Comparison of ENCODE assay signal across 1 cellular context in genomic region chr1:37481289-37482003, GRCh38.
TF ChIP-seq lines count a peak whose summit lies in the region.

No MANE protein-coding gene starts in this region.

TF ChIP-seq in H1, 55 proteins besides CTCF, POLR2A, EP300 and RAD21 (continued from another document):
- TF ChIP-seq CHD7 (IDR thresholded peaks at IDR 0.05; ENCODE audit: insufficient replicate concordance, low read length) (no peak), USF2 (IDR thresholded peaks at IDR 0.05; ENCODE audit: low read length) (no peak), MAFK (IDR thresholded peaks at IDR 0.05; ENCODE audit: low read depth, low read length) (no peak), PHF8 (conservative IDR thresholded peaks at IDR 0.05; ENCODE audit: low read depth, low read length) (no peak), CBX8 (IDR thresholded peaks at IDR 0.05; ENCODE audit: borderline replicate concordance, low read depth, low read length) (no peak), TBP (IDR thresholded peaks at IDR 0.05; ENCODE audit: low read depth, low read length) (no peak), RBBP5 (IDR thresholded peaks at IDR 0.05; ENCODE audit: borderline replicate concordance, low read depth, low read length) (no peak), SP1 (IDR thresholded peaks at IDR 0.05; ENCODE audit: low read depth, low read length) (no peak), NANOG (IDR thresholded peaks at IDR 0.05; ENCODE audit: insufficient read depth, low read depth, low read length, poor library complexity, severe bottlenecking) (no peak), CHD2 (IDR thresholded peaks at IDR 0.05; ENCODE audit: low read length) (no peak), EZH2 (IDR thresholded peaks at IDR 0.05; ENCODE audit: low read depth, low read length, severe bottlenecking) (no peak), FOSL1 (IDR thresholded peaks at IDR 0.05; ENCODE audit: insufficient read depth, low read depth, low read length) (no peak)
